In the genomic region with DNA sequence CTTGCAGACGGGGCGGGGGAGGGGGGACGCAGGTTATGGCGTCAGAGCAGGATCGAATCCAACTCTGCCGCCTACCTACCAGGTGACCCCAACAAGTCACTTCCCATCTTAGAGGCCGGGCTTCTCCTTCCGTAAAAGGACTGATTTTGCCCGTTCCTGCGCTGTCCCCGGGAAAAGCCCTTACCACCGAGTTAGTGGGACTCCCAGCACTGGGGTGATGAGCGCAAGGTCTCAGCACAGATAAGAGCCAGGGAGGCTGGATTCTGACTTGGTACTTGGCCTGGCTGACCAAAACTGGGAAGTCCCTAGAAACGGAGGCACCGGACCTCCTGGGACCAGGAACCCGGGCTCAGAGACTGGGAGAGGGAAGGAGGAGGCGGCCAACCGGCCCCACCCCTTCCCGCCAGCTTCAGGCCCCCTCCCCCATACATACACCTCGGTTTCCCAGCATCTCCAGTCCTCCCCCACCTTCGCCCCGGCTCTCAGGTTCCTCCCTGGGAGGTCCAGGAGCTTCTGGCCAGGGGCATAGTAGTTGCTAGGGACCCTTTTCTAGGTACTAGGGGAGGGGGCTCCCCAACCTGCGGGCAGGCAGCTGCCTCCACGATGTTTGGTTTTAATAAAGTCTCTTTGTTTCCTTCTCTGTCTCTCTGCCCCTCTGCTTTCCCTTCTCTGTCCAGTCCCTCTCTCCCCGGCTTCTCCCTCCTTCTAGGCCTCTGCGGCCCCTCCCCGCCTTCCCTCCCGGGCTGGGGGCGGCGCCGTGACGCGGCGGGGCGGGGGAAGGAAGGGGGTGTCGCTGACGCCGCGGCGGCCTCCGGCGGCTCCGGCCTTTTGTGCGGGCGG, we compare ENCODE assay signal across 2 cellular contexts.
TF ChIP-seq lines count a peak whose summit lies in the region.

A gene (plus strand): TSS at position 826 of the 840 bp plus-strand sequence. CDS start 156 bp downstream, outside the sequence.

TF ChIP-seq in HEK293, 187 proteins besides CTCF, POLR2A, EP300 and RAD21 (continued from another document and continues in another):
- TF ChIP-seq, protein P1, sequence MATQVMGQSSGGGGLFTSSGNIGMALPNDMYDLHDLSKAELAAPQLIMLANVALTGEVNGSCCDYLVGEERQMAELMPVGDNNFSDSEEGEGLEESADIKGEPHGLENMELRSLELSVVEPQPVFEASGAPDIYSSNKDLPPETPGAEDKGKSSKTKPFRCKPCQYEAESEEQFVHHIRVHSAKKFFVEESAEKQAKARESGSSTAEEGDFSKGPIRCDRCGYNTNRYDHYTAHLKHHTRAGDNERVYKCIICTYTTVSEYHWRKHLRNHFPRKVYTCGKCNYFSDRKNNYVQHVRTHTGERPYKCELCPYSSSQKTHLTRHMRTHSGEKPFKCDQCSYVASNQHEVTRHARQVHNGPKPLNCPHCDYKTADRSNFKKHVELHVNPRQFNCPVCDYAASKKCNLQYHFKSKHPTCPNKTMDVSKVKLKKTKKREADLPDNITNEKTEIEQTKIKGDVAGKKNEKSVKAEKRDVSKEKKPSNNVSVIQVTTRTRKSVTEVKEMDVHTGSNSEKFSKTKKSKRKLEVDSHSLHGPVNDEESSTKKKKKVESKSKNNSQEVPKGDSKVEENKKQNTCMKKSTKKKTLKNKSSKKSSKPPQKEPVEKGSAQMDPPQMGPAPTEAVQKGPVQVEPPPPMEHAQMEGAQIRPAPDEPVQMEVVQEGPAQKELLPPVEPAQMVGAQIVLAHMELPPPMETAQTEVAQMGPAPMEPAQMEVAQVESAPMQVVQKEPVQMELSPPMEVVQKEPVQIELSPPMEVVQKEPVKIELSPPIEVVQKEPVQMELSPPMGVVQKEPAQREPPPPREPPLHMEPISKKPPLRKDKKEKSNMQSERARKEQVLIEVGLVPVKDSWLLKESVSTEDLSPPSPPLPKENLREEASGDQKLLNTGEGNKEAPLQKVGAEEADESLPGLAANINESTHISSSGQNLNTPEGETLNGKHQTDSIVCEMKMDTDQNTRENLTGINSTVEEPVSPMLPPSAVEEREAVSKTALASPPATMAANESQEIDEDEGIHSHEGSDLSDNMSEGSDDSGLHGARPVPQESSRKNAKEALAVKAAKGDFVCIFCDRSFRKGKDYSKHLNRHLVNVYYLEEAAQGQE (tag by site-specific recombination; IDR thresholded peaks at IDR 0.05): peak; percentile 66
- TF ChIP-seq ZNF292 (tag by site-specific recombination; IDR thresholded peaks at IDR 0.05; ENCODE audit: borderline replicate concordance, low read depth) (no peak), ZNF19 (tag by site-specific recombination; IDR thresholded peaks at IDR 0.05; ENCODE audit: low read depth) (no peak), ZNF423 (tag by site-specific recombination; IDR thresholded peaks at IDR 0.05) (peak; percentile 66), SCRT1 (tag by site-specific recombination; IDR thresholded peaks at IDR 0.05; ENCODE audit: borderline replicate concordance) (no peak), ZNF600 (tag by site-specific recombination; IDR thresholded peaks at IDR 0.05) (peak; percentile 34; the same call in 1 of the 2 replicates), YY2 (tag by site-specific recombination; IDR thresholded peaks at IDR 0.05) (no peak), ZFP41 (tag by site-specific recombination; IDR thresholded peaks at IDR 0.05; ENCODE audit: borderline replicate concordance) (no peak), ZXDB (tag by site-specific recombination; IDR thresholded peaks at IDR 0.05) (peak; percentile 97), ZNF132 (tag by site-specific recombination; IDR thresholded peaks at IDR 0.05; ENCODE audit: borderline replicate concordance) (no peak), ZNF169 (tag by site-specific recombination; IDR thresholded peaks at IDR 0.05) (no peak), ZNF341 (tag by site-specific recombination; IDR thresholded peaks at IDR 0.05; ENCODE audit: low read depth) (peak; percentile 79), ZFP37 (tag by site-specific recombination; IDR thresholded peaks at IDR 0.05) (peak; percentile 85; the same call in 1 of the 2 replicates), ZNF558 (tag by site-specific recombination; IDR thresholded peaks at IDR 0.05) (0 out of 2 replicates have a peak, but pooled peaks have one; percentile 31), ZNF664 (tag by site-specific recombination; IDR thresholded peaks at IDR 0.05) (0 out of 2 replicates have a peak, but pooled peaks have one; percentile 21)
- TF ChIP-seq, protein P2, sequence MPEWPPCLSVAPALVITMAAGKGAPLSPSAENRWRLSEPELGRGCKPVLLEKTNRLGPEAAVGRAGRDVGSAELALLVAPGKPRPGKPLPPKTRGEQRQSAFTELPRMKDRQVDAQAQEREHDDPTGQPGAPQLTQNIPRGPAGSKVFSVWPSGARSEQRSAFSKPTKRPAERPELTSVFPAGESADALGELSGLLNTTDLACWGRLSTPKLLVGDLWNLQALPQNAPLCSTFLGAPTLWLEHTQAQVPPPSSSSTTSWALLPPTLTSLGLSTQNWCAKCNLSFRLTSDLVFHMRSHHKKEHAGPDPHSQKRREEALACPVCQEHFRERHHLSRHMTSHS (tag by site-specific recombination; IDR thresholded peaks at IDR 0.05): 0 out of 2 replicates have a peak, but pooled peaks have one; percentile 12
- TF ChIP-seq, protein P3, sequence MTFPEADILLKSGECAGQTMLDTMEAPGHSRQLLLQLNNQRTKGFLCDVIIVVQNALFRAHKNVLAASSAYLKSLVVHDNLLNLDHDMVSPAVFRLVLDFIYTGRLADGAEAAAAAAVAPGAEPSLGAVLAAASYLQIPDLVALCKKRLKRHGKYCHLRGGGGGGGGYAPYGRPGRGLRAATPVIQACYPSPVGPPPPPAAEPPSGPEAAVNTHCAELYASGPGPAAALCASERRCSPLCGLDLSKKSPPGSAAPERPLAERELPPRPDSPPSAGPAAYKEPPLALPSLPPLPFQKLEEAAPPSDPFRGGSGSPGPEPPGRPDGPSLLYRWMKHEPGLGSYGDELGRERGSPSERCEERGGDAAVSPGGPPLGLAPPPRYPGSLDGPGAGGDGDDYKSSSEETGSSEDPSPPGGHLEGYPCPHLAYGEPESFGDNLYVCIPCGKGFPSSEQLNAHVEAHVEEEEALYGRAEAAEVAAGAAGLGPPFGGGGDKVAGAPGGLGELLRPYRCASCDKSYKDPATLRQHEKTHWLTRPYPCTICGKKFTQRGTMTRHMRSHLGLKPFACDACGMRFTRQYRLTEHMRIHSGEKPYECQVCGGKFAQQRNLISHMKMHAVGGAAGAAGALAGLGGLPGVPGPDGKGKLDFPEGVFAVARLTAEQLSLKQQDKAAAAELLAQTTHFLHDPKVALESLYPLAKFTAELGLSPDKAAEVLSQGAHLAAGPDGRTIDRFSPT (tag by site-specific recombination; IDR thresholded peaks at IDR 0.05): peak; percentile 23; the same call in 1 of the 2 replicates
- TF ChIP-seq, protein P4, sequence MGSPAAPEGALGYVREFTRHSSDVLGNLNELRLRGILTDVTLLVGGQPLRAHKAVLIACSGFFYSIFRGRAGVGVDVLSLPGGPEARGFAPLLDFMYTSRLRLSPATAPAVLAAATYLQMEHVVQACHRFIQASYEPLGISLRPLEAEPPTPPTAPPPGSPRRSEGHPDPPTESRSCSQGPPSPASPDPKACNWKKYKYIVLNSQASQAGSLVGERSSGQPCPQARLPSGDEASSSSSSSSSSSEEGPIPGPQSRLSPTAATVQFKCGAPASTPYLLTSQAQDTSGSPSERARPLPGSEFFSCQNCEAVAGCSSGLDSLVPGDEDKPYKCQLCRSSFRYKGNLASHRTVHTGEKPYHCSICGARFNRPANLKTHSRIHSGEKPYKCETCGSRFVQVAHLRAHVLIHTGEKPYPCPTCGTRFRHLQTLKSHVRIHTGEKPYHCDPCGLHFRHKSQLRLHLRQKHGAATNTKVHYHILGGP (tag by site-specific recombination; IDR thresholded peaks at IDR 0.05): no peak

TF ChIP-seq in GM12878, 131 proteins besides CTCF, POLR2A, EP300 and RAD21 (continued from another document and continues in another):
- TF ChIP-seq, protein P5, sequence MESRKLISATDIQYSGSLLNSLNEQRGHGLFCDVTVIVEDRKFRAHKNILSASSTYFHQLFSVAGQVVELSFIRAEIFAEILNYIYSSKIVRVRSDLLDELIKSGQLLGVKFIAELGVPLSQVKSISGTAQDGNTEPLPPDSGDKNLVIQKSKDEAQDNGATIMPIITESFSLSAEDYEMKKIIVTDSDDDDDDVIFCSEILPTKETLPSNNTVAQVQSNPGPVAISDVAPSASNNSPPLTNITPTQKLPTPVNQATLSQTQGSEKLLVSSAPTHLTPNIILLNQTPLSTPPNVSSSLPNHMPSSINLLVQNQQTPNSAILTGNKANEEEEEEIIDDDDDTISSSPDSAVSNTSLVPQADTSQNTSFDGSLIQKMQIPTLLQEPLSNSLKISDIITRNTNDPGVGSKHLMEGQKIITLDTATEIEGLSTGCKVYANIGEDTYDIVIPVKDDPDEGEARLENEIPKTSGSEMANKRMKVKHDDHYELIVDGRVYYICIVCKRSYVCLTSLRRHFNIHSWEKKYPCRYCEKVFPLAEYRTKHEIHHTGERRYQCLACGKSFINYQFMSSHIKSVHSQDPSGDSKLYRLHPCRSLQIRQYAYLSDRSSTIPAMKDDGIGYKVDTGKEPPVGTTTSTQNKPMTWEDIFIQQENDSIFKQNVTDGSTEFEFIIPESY (IDR thresholded peaks at IDR 0.05): no peak
- TF ChIP-seq ZNF622 (IDR thresholded peaks at IDR 0.05) (no peak), NFXL1 (IDR thresholded peaks at IDR 0.05; ENCODE audit: borderline replicate concordance) (no peak), HDGF (IDR thresholded peaks at IDR 0.05) (no peak; the same call in 1 of the 2 replicates), GABPA (IDR thresholded peaks at IDR 0.05; ENCODE audit: low read depth) (no peak), POU2F2 (IDR thresholded peaks at IDR 0.05; ENCODE audit: borderline replicate concordance, low read depth, low read length) (peak; percentile 42; the same call in 1 of the 3 replicates), NRF1 (conservative IDR thresholded peaks at IDR 0.05; ENCODE audit: low read depth, low read length) (no peak), FOXK2 (IDR thresholded peaks at IDR 0.05) (no peak), CBX5 (IDR thresholded peaks at IDR 0.05; ENCODE audit: low read depth) (no peak), SMAD5 (IDR thresholded peaks at IDR 0.05; ENCODE audit: low read depth) (no peak), CHD4 (IDR thresholded peaks at IDR 0.05) (no peak), MTA3 (IDR thresholded peaks at IDR 0.05; ENCODE audit: borderline replicate concordance, low read length) (0 out of 2 replicates have a peak, but pooled peaks have one; percentile 64)
- TF ChIP-seq, protein P6, sequence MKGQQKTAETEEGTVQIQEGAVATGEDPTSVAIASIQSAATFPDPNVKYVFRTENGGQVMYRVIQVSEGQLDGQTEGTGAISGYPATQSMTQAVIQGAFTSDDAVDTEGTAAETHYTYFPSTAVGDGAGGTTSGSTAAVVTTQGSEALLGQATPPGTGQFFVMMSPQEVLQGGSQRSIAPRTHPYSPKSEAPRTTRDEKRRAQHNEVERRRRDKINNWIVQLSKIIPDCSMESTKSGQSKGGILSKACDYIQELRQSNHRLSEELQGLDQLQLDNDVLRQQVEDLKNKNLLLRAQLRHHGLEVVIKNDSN (IDR thresholded peaks at IDR 0.05; ENCODE audit: borderline replicate concordance, extremely low read length, insufficient read depth, low read depth, low read length): peak; percentile 39
- TF ChIP-seq, protein P7, sequence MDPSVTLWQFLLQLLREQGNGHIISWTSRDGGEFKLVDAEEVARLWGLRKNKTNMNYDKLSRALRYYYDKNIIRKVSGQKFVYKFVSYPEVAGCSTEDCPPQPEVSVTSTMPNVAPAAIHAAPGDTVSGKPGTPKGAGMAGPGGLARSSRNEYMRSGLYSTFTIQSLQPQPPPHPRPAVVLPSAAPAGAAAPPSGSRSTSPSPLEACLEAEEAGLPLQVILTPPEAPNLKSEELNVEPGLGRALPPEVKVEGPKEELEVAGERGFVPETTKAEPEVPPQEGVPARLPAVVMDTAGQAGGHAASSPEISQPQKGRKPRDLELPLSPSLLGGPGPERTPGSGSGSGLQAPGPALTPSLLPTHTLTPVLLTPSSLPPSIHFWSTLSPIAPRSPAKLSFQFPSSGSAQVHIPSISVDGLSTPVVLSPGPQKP (IDR thresholded peaks at IDR 0.05; ENCODE audit: low read depth, low read length): no peak
- TF ChIP-seq, protein P8, sequence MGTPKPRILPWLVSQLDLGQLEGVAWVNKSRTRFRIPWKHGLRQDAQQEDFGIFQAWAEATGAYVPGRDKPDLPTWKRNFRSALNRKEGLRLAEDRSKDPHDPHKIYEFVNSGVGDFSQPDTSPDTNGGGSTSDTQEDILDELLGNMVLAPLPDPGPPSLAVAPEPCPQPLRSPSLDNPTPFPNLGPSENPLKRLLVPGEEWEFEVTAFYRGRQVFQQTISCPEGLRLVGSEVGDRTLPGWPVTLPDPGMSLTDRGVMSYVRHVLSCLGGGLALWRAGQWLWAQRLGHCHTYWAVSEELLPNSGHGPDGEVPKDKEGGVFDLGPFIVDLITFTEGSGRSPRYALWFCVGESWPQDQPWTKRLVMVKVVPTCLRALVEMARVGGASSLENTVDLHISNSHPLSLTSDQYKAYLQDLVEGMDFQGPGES (IDR thresholded peaks at IDR 0.05): no peak
- TF ChIP-seq, protein P1 (IDR thresholded peaks at IDR 0.05; ENCODE audit: low read depth, low read length): no peak
- TF ChIP-seq, protein P9, sequence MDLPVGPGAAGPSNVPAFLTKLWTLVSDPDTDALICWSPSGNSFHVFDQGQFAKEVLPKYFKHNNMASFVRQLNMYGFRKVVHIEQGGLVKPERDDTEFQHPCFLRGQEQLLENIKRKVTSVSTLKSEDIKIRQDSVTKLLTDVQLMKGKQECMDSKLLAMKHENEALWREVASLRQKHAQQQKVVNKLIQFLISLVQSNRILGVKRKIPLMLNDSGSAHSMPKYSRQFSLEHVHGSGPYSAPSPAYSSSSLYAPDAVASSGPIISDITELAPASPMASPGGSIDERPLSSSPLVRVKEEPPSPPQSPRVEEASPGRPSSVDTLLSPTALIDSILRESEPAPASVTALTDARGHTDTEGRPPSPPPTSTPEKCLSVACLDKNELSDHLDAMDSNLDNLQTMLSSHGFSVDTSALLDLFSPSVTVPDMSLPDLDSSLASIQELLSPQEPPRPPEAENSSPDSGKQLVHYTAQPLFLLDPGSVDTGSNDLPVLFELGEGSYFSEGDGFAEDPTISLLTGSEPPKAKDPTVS (IDR thresholded peaks at IDR 0.05; ENCODE audit: low read depth, low read length): no peak
- TF ChIP-seq, protein P10, sequence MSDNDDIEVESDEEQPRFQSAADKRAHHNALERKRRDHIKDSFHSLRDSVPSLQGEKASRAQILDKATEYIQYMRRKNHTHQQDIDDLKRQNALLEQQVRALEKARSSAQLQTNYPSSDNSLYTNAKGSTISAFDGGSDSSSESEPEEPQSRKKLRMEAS (IDR thresholded peaks at IDR 0.05; ENCODE audit: low read depth, low read length): no peak
